In genomic region chr11:7576671-7577225, GRCh38 we compare ENCODE assay signal across 10 cellular contexts.
A peak's percentile ranks its signal among the peaks of the same experiment; 100 is the strongest.
DNase-seq lines count a peak whose midpoint lies in the region; ATAC-seq and TF ChIP-seq lines count a peak whose summit lies in the region.
"Had no signal": no experiment of that assay in that cellular context is flagged by ENCODE, and none has a peak within 500 bp of the region (broad histone marks: within the 10 kb centered on the region; RNA-seq: fewer than 3 reads in every experiment).

No MANE protein-coding gene starts in this region.

- H3K4me3 ChIP-seq in AG04450 (ENCODE audit: low read depth, low read length), result peak overlapping the region; percentile 55
- H3K4me3 ChIP-seq in SJSA1, result peak overlapping the region; percentile 22
- H3K4me3 ChIP-seq: K562 had no signal

- CTCF ChIA-PET in AG04450 (lab: Charles Lee), result interaction anchor here (1.7 to 10.4 kb wide), 2 partner anchors 77 to 89 kb away, joined by 7 to 184 read pairs; no protein-coding TSS in a partner anchor

- POLR2A ChIA-PET in AG04450 (lab: Yijun Ruan, JAX), result interaction anchor here (0.6 to 1.9 kb wide), 2 partner anchors 81 to 1151 kb away, joined by 3 to 6 read pairs; no protein-coding TSS in a partner anchor

- H3K4me1 Mint-ChIP-seq in osteocyte (ENCODE audit: unreplicated experiment), result peaks cover 94% of the 10 kb centered on the region

- peak overlapping the region; percentile 96 for H3K27ac Mint-ChIP-seq in osteocyte (ENCODE audit: unreplicated experiment)

- no peaks in the 10 kb centered on the region for H3K27me3 Mint-ChIP-seq in osteocyte (ENCODE audit: unreplicated experiment)

- ATAC-seq in HG03196 (IDR thresholded peaks at IDR 0.05; ENCODE audit: unreplicated experiment), result no peak
- ATAC-seq: K562 had no signal

- peak overlapping the region; percentile 63 for H3K27ac ChIP-seq in AG04450 (ENCODE audit: low read depth, low read length)
- H3K27ac ChIP-seq in SJSA1, result peak overlapping the region; percentile 66

- peak overlapping the region; percentile 83 for H3K4me3 Mint-ChIP-seq in osteocyte (ENCODE audit: unreplicated experiment)

- TF ChIP-seq CTCF in AG04450 (IDR thresholded peaks at IDR 0.05; ENCODE audit: low read depth, low read length), result no peak
- TF ChIP-seq CTCF in osteocyte (IDR thresholded peaks at IDR 0.05), result peak; percentile 6

- no peaks in the 10 kb centered on the region for H3K36me3 Mint-ChIP-seq in osteocyte (ENCODE audit: unreplicated experiment)

- H3K4me1 ChIP-seq in SJSA1 (replicated peaks), result peaks cover 76% of the 10 kb centered on the region

- H3K9me3 ChIP-seq in AG04450 (ENCODE audit: control insufficient read depth, insufficient read depth, low read length) (no peaks in the 10 kb centered on the region), SJSA1 (replicated peaks) (no peaks in the 10 kb centered on the region)
- H3K9me3 ChIP-seq: adrenal gland had no signal

- DNase-seq in AG04450 (ENCODE audit: low read depth, low spot score) (no peak), SJSA1 (ENCODE audit: low read depth in 1 of 2, low spot score in 2 of 2) (peak in 1 of 2 experiments; percentile 22), foreskin melanocyte (peak; percentile 40), osteocyte (ENCODE audit: extremely low spot score, unreplicated experiment) (peak; percentile 85), hippocampal formation (lab: John Stamatoyannopoulos, UW) (no peak), NAMALWA (ENCODE audit: low spot score) (no peak)
- no peak for DNase-seq in stimulated activated CD4-positive, alpha-beta T cell treated with anti-CD3 and anti-CD28 coated beads, Interleukin-2, amount 100 ng/mL, for 48 hours

- H3K27me3 ChIP-seq in AG04450 (ENCODE audit: control insufficient read depth, insufficient read depth, low read length) (no peaks in the 10 kb centered on the region), SJSA1 (replicated peaks) (no peaks in the 10 kb centered on the region)
- H3K27me3 ChIP-seq: adrenal gland had no signal

- H3K9me3 Mint-ChIP-seq in osteocyte (ENCODE audit: unreplicated experiment), result no peaks in the 10 kb centered on the region

- no peaks in the 10 kb centered on the region for H3K36me3 ChIP-seq in SJSA1
- H3K36me3 ChIP-seq: adrenal gland had no signal

Comparison
In these comparisons a context has a peak if more than half of its experiments do, and no peak if none do; other contexts are left out.
1. DNase-seq: peak in foreskin melanocyte (single experiment) and osteocyte (single experiment); none in AG04450 (single experiment), hippocampal formation (0 of 2), NAMALWA (single experiment) and stimulated activated CD4-positive, alpha-beta T cell treated with anti-CD3 and anti-CD28 coated beads, Interleukin-2, amount 100 ng/mL, for 48 hours (0 of 2).